ENCODE assay signal across 25 cellular contexts in genomic region chr4:106340774-106341173, GRCh38. TPM values are rescaled to one million over a fixed set of nuclear protein-coding genes. Genes with fewer than 3 reads are reported as not detected.
"Had no signal": no experiment of that assay in that cellular context is flagged by ENCODE, and none has a peak within 500 bp of the region (broad histone marks: within the 10 kb centered on the region; RNA-seq: fewer than 3 reads in every experiment).

No MANE protein-coding gene starts in this region.

- H3K4me1 Mint-ChIP-seq: neural progenitor cell had no signal

- H3K9me3 ChIP-seq: prostate gland, transverse colon, uterus had no signal

- H3K27ac Mint-ChIP-seq: activated B cell treated with CpG ODN at 0.5 μM for 24 hours; neural progenitor cell; stimulated activated naive CD8-positive, alpha-beta T cell treated with anti-CD3 and anti-CD28 coated beads, Interleukin-15, Interleukin-2, amounts not matched to agents 100 ng/mL and 50 ng/mL, for 24 hours had no signal

- H3K27me3 ChIP-seq: brain microvascular endothelial cell, heart left ventricle, neural progenitor cell, right atrium auricular region, suprapubic skin, transverse colon, uterus had no signal

- ATAC-seq: heart left ventricle had no signal

- H3K27ac ChIP-seq: brain microvascular endothelial cell, coronary artery, heart left ventricle, left ventricle myocardium inferior, neural progenitor cell, prostate gland, right atrium auricular region, suprapubic skin, transverse colon, uterus had no signal

- H3K27me3 Mint-ChIP-seq: activated B cell treated with CpG ODN at 0.5 μM for 24 hours; stimulated activated naive CD8-positive, alpha-beta T cell treated with anti-CD3 and anti-CD28 coated beads, Interleukin-15, Interleukin-2, amounts not matched to agents 100 ng/mL and 50 ng/mL, for 24 hours had no signal

- H3K36me3 ChIP-seq: uterus had no signal

- H3K4me1 ChIP-seq: neural progenitor cell, prostate gland, suprapubic skin, uterus had no signal

- H3K4me3 Mint-ChIP-seq: activated B cell treated with CpG ODN at 0.5 μM for 24 hours; neural progenitor cell; stimulated activated naive CD8-positive, alpha-beta T cell treated with anti-CD3 and anti-CD28 coated beads, Interleukin-15, Interleukin-2, amounts not matched to agents 100 ng/mL and 50 ng/mL, for 24 hours had no signal

- H3K4me3 ChIP-seq: coronary artery, heart left ventricle, left ventricle myocardium inferior, neural progenitor cell, prostate gland, right atrium auricular region, suprapubic skin, transverse colon, uterus had no signal

- DNase-seq: activated B cell treated with CpG ODN at 0.5 μM for 24 hours; activated CD4-positive, alpha-beta T cell treated with anti-CD3 and anti-CD28 coated beads, Interleukin-2, amount 50 U/mL, for 1 hour; activated CD8-positive, alpha-beta memory T cell treated with anti-CD3 and anti-CD28 coated beads, Interleukin-2, amount 50 U/mL, for 48 hours; aorta; brain microvascular endothelial cell; central memory CD4-positive, alpha-beta T cell; heart left ventricle; left ventricle myocardium inferior; mammary epithelial cell; midbrain; stimulated activated CD4-positive, alpha-beta T cell treated with anti-CD3 and anti-CD28 coated beads, Interleukin-12 subunit alpha, Interleukin-12 subunit beta, amount 100 ng/mL, for 4 hours; stimulated activated CD4-positive, alpha-beta T cell treated with anti-CD3 and anti-CD28 coated beads, Interleukin-1b, Interleukin-23, amount 100 ng/mL, for 48 hours; stimulated activated CD8-positive, alpha-beta memory T cell treated with anti-CD3 and anti-CD28 coated beads, Interleukin-4, amount 100 ng/mL, for 48 hours; transverse colon; uterus had no signal

- H3K9me3 Mint-ChIP-seq: neural progenitor cell had no signal

RNA-seq across cellular contexts. Expression of gene GIMD1, which starts 27.8 kb away (rescaled TPM):
- total RNA-seq: activated B cell treated with CpG ODN at 0.5 μM for 24 hours, aorta, frontal cortex, heart left ventricle, kidney epithelial cell, left ventricle myocardium inferior, mammary epithelial cell, osteoblast, prostate gland, right atrium auricular region, suprapubic skin, transverse colon, uterus had no signal
- polyA plus RNA-seq: esophagus, heart left ventricle, mammary epithelial cell had no signal
